In the genomic region with DNA sequence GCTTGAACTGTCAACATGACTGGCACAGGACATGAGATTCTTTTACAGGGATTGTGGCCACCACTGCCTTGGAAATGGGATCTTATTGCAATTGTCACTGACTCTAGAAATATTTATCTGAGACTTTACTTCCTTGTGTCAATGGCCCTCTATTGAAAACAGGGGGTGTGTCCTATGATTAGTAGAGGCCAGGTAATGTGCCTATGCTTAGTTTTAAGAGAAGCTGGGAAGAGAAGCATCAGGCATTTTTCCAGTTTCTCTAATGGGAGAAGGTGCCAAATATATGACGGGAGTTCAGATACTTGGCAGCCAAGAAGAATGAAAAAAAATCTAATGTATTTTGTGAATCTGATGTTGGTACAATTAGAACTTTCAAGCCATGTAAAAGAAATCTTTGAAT, we compare ENCODE assay signal across 21 cellular contexts.
DNase-seq lines count a peak whose midpoint lies in the region; ATAC-seq and TF ChIP-seq lines count a peak whose summit lies in the region.
"Had no signal": no experiment of that assay in that cellular context is flagged by ENCODE, and none has a peak within 500 bp of the region (broad histone marks: within the 10 kb centered on the region; RNA-seq: fewer than 3 reads in every experiment).

No MANE protein-coding gene starts in this region.

- BruUV-seq in PC-3 (replicated peaks; lab: Mats Ljungman, UMichigan) = no TSS peak

- peaks cover 7% of the 10 kb centered on the region for H3K4me1 ChIP-seq in body of pancreas
- no peaks in the 10 kb centered on the region for H3K4me1 ChIP-seq in PC-3 (ENCODE audit: insufficient read depth, low read length)
- H3K4me1 ChIP-seq: A549, Caco-2 had no signal

- TF ChIP-seq POLR2A in body of pancreas (IDR thresholded peaks at IDR 0.05) = no peak

- H2AFZ ChIP-seq in PC-3 (ENCODE audit: low read length) = no peak overlapping the region

- H3K9me3 ChIP-seq in body of pancreas (no peaks in the 10 kb centered on the region), PC-3 (ENCODE audit: low read length) (no peaks in the 10 kb centered on the region)
- H3K9me3 ChIP-seq: A549, Caco-2 had no signal

- TF ChIP-seq CTCF in body of pancreas (IDR thresholded peaks at IDR 0.05) (no peak), PC-3 (conservative IDR thresholded peaks at IDR 0.05; ENCODE audit: low read depth, low read length) (no peak)

- H3K4me3 ChIP-seq in body of pancreas = no peak overlapping the region
- H3K4me3 ChIP-seq in PC-3 (ENCODE audit: low read length) = no peak overlapping the region
- H3K4me3 ChIP-seq: A549; BLaER1 treated with 17β-estradiol and CSF1 and Interleukin-3, amounts not matched to agents 10 nM and 100 nM; GM12878 had no signal

- intact Hi-C loops in body of pancreas (cut with DNase I) (no loop called here), PC-3 (cut with micrococcal nuclease) (no loop called here)

- H4K20me1 ChIP-seq in PC-3 (ENCODE audit: low read length) = no peaks in the 10 kb centered on the region
- H4K20me1 ChIP-seq: BLaER1 treated with 17β-estradiol and CSF1 and Interleukin-3, amounts not matched to agents 10 nM and 100 nM had no signal

- H3K9ac ChIP-seq in PC-3 (ENCODE audit: low read length) = no peak overlapping the region
- H3K9ac ChIP-seq: BLaER1 treated with 17β-estradiol and CSF1 and Interleukin-3, amounts not matched to agents 10 nM and 100 nM had no signal

- WGBS in body of pancreas, 2 donors = 17 to 21% methylated on average over 1 of the region's 1 CpG

- H3K36me3 ChIP-seq in body of pancreas (replicated peaks in 1 of 2; ENCODE audit: insufficient read depth in 1 of 2, low read depth in 2 of 2) = no peaks in the 10 kb centered on the region
- H3K36me3 ChIP-seq in PC-3 (ENCODE audit: low read depth, low read length) = no peaks in the 10 kb centered on the region
- H3K36me3 ChIP-seq: BLaER1 treated with 17β-estradiol and CSF1 and Interleukin-3, amounts not matched to agents 10 nM and 100 nM had no signal

- H3K9me2 ChIP-seq in PC-3 (replicated peaks; ENCODE audit: low read length) = no peaks in the 10 kb centered on the region

- H3K4me2 ChIP-seq in PC-3 (ENCODE audit: low read length) = no peak overlapping the region
- H3K4me2 ChIP-seq: A549; BLaER1 treated with 17β-estradiol and CSF1 and Interleukin-3, amounts not matched to agents 10 nM and 100 nM had no signal

- peak; percentile 68 for ATAC-seq in body of pancreas
- ATAC-seq in PC-3 = no peak
- ATAC-seq in GM18907 (IDR thresholded peaks at IDR 0.05; ENCODE audit: unreplicated experiment) = no peak
- ATAC-seq: A549; CD8-positive, alpha-beta T cell; GM12878 had no signal

- H3F3A ChIP-seq in PC-3 (ENCODE audit: low read length, unreplicated experiment) = no peaks in the 10 kb centered on the region

- H3K79me2 ChIP-seq in PC-3 (ENCODE audit: low read length) = no peaks in the 10 kb centered on the region

- CTCF ChIA-PET in PC-3 (lab: Charles Lee) = no interaction called here

- peak; percentile 7 for DNase-seq in DMS53 (lab: John Stamatoyannopoulos, UW)
- no peak for DNase-seq in DMS53 treated with DMSO at 0.1 percent for 48 hours (lab: John Stamatoyannopoulos, UW; ENCODE audit: unreplicated experiment)
- no peak for DNase-seq in body of pancreas
- no peak for DNase-seq in PC-3
- DNase-seq: AML-193; Caco-2; Calu3; CD4-positive, alpha-beta T cell; CD8-positive, alpha-beta T cell; DMS 273 treated with DMSO at 0.1 percent for 48 hours; DMS153; DMS79; DND-41; EL; GDM1 had no signal

- H3K27me3 ChIP-seq in body of pancreas (no peaks in the 10 kb centered on the region), PC-3 (ENCODE audit: low read length) (no peaks in the 10 kb centered on the region)
- H3K27me3 ChIP-seq: BLaER1 treated with 17β-estradiol and CSF1 and Interleukin-3, amounts not matched to agents 10 nM and 100 nM had no signal

- peak overlapping the region in 2 of 4 donors; percentile 0 to 15 for H3K27ac ChIP-seq in body of pancreas
- no peak overlapping the region for H3K27ac ChIP-seq in PC-3 (ENCODE audit: low read length)
- H3K27ac ChIP-seq: 22Rv1; A549; BLaER1 treated with 17β-estradiol and CSF1 and Interleukin-3, amounts not matched to agents 10 nM and 100 nM; C4-2B had no signal

- POLR2A ChIA-PET in PC-3 (lab: Charles Lee; ENCODE audit: unreplicated experiment) = no interaction called here
